In genomic region chr17:50631195-50631907, GRCh38 we compare ENCODE assay signal across 1 cellular context.
A peak's percentile ranks its signal among the peaks of the same experiment; 100 is the strongest.
TF ChIP-seq lines count a peak whose summit lies in the region.

No MANE protein-coding gene starts in this region.

TF ChIP-seq in K562, 482 proteins besides CTCF, POLR2A, EP300 and RAD21 (continued from another document):
- TF ChIP-seq, protein P1, sequence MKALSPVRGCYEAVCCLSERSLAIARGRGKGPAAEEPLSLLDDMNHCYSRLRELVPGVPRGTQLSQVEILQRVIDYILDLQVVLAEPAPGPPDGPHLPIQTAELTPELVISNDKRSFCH (CRISPR knock-in tag; IDR thresholded peaks at IDR 0.05): no peak
- TF ChIP-seq, protein P1 (tag; IDR thresholded peaks at IDR 0.05): 0 out of 2 replicates have a peak, but pooled peaks have one; percentile 12
- TF ChIP-seq GATA2 (CRISPR knock-in tag; IDR thresholded peaks at IDR 0.05): 0 out of 2 replicates have a peak, but pooled peaks have one; percentile 4
- TF ChIP-seq, protein P2, sequence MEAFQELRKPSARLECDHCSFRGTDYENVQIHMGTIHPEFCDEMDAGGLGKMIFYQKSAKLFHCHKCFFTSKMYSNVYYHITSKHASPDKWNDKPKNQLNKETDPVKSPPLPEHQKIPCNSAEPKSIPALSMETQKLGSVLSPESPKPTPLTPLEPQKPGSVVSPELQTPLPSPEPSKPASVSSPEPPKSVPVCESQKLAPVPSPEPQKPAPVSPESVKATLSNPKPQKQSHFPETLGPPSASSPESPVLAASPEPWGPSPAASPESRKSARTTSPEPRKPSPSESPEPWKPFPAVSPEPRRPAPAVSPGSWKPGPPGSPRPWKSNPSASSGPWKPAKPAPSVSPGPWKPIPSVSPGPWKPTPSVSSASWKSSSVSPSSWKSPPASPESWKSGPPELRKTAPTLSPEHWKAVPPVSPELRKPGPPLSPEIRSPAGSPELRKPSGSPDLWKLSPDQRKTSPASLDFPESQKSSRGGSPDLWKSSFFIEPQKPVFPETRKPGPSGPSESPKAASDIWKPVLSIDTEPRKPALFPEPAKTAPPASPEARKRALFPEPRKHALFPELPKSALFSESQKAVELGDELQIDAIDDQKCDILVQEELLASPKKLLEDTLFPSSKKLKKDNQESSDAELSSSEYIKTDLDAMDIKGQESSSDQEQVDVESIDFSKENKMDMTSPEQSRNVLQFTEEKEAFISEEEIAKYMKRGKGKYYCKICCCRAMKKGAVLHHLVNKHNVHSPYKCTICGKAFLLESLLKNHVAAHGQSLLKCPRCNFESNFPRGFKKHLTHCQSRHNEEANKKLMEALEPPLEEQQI (IDR thresholded peaks at IDR 0.05): no peak
